Comparison of ENCODE assay signal across 15 cellular contexts in the genomic region with DNA sequence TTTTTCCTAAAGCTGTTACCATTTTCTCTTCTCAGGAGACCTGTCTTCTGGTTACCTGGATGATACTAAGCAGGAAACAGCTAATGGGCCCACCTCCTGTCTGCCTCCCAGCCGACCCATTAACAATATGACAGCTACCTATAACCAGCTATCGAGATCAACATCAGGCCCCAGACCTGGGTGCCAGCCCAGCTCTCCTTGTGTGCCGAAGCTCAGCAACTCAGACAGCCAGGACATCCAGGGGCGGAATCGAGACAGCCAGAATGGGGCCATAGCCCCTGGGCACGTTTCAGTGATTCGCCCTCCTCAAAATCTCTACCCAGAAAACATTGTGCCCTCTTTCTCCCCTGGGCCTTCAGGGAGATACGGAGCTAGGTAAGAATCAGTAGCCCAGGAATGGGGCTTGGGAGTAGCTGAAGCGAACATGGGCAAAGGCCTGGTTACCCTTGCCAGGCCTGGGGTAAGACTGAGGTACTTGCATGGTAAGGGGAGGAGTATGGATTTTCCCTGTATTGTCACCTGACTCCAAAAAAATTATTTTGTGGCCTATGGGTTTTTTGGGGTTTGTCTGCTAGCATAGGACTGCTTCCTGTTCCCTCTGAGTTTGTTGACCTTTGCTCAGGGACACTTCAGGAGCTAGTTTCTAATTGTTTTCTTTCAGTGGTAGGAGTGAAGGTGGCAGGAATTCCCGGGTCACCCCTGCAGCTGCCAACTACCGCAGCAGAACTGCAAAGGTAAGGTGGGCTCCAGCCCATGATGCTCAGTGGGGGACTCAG. TPM values are rescaled to one million over a fixed set of nuclear protein-coding genes. Genes with fewer than 3 reads are reported as not detected.
DNase-seq lines count a peak whose midpoint lies in the region; ATAC-seq and TF ChIP-seq lines count a peak whose summit lies in the region.
"Had no signal": no experiment of that assay in that cellular context is flagged by ENCODE, and none has a peak within 500 bp of the region (broad histone marks: within the 10 kb centered on the region; RNA-seq: fewer than 3 reads in every experiment).

No MANE protein-coding gene starts in this region.

- peaks cover 78% of the 10 kb centered on the region for H3K36me3 ChIP-seq in lower lobe of right lung

- CTCF ChIA-PET in activated CD8-positive, alpha-beta memory T cell treated with anti-CD3 and anti-CD28 coated beads, Interleukin-2, amount 10 ng/mL, durations not matched to agents 7 days and 5 days (lab: Charles Lee) = interaction anchor here (1.5 kb wide), 1 partner anchor 18 kb away, joined by 6 read pairs; no protein-coding TSS in a partner anchor

- no peaks in the 10 kb centered on the region for H3K4me1 Mint-ChIP-seq in activated CD8-positive, alpha-beta memory T cell treated with anti-CD3 and anti-CD28 coated beads, Interleukin-2, amount 10 ng/mL, durations not matched to agents 7 days and 5 days
- H3K4me1 Mint-ChIP-seq in stimulated activated naive CD8-positive, alpha-beta T cell treated with anti-CD3 and anti-CD28 coated beads, Interleukin-15, amount 100 ng/mL, for 72 hours = peaks cover 10% of the 10 kb centered on the region
- H3K4me1 Mint-ChIP-seq in T-helper 2 cell treated with Interferon-gamma antibody and Interleukin-4, amounts not matched to agents 5 μg/mL and 100 μg/mL, for 36 hours (ENCODE audit: low read depth) = no peaks in the 10 kb centered on the region
- H3K4me1 Mint-ChIP-seq: WTC11 had no signal

- H3K27ac Mint-ChIP-seq in activated CD8-positive, alpha-beta memory T cell treated with anti-CD3 and anti-CD28 coated beads, Interleukin-2, amount 10 ng/mL, durations not matched to agents 7 days and 5 days = no peak overlapping the region
- peak overlapping the region; percentile 83 to 90 for H3K27ac Mint-ChIP-seq in stimulated activated naive CD8-positive, alpha-beta T cell treated with anti-CD3 and anti-CD28 coated beads, Interleukin-15, amount 100 ng/mL, for 72 hours
- no peak overlapping the region for H3K27ac Mint-ChIP-seq in T-helper 2 cell treated with Interferon-gamma antibody and Interleukin-4, amounts not matched to agents 5 μg/mL and 100 μg/mL, for 36 hours
- H3K27ac Mint-ChIP-seq: WTC11 had no signal

- peak; percentile 55 for DNase-seq in activated effector memory CD4-positive, alpha-beta T cell treated with anti-CD3 and anti-CD28 coated beads, Interleukin-2, amount 50 U/mL, for 16 hours
- no peak for DNase-seq in activated effector memory CD4-positive, alpha-beta T cell treated with Interleukin-2 at 50 U/mL for 16 hours
- DNase-seq in activated CD8-positive, alpha-beta memory T cell treated with anti-CD3 and anti-CD28 coated beads, Interleukin-2, amount 10 ng/mL, durations not matched to agents 7 days and 5 days = peak; percentile 27
- DNase-seq in lower lobe of right lung (no peak), NCI-H82 treated with DMSO at 0.1 percent for 48 hours (lab: John Stamatoyannopoulos, UW; ENCODE audit: unreplicated experiment) (no peak), NCI-H748 treated with DMSO at 0.1 percent for 48 hours (lab: John Stamatoyannopoulos, UW) (no peak)
- no peak for DNase-seq in stimulated activated naive CD8-positive, alpha-beta T cell treated with anti-CD3 and anti-CD28 coated beads, Interleukin-15, amount 100 ng/mL, for 72 hours
- no peak for DNase-seq in T-helper 2 cell treated with Interferon-gamma antibody and Interleukin-4, amounts not matched to agents 5 μg/mL and 100 μg/mL, for 36 hours (ENCODE audit: low spot score)
- DNase-seq: activated T-cell treated with anti-CD3 and anti-CD28 coated beads, Interleukin-2, amount 50 U/mL, for 4 hours; GOT3; NCI-H1417; RPMI8226 had no signal

- H3K4me3 Mint-ChIP-seq in activated CD8-positive, alpha-beta memory T cell treated with anti-CD3 and anti-CD28 coated beads, Interleukin-2, amount 10 ng/mL, durations not matched to agents 7 days and 5 days = no peak overlapping the region
- no peak overlapping the region for H3K4me3 Mint-ChIP-seq in stimulated activated naive CD8-positive, alpha-beta T cell treated with anti-CD3 and anti-CD28 coated beads, Interleukin-15, amount 100 ng/mL, for 72 hours
- H3K4me3 Mint-ChIP-seq in T-helper 2 cell treated with Interferon-gamma antibody and Interleukin-4, amounts not matched to agents 5 μg/mL and 100 μg/mL, for 36 hours = no peak overlapping the region
- H3K4me3 Mint-ChIP-seq: activated T-cell treated with anti-CD3 and anti-CD28 coated beads, Interleukin-2, amount 50 U/mL, for 4 hours; WTC11 had no signal

- no peaks in the 10 kb centered on the region for H3K9me3 ChIP-seq in lower lobe of right lung

- H3K27ac ChIP-seq in lower lobe of right lung = peak overlapping the region; percentile 24
- H3K27ac ChIP-seq: coronary artery had no signal

- H3K9me3 Mint-ChIP-seq in activated CD8-positive, alpha-beta memory T cell treated with anti-CD3 and anti-CD28 coated beads, Interleukin-2, amount 10 ng/mL, durations not matched to agents 7 days and 5 days (ENCODE audit: low read depth) = no peaks in the 10 kb centered on the region
- H3K9me3 Mint-ChIP-seq in stimulated activated naive CD8-positive, alpha-beta T cell treated with anti-CD3 and anti-CD28 coated beads, Interleukin-15, amount 100 ng/mL, for 72 hours = peaks cover 10 to 13% of the 10 kb centered on the region in 2 donors
- H3K9me3 Mint-ChIP-seq in T-helper 2 cell treated with Interferon-gamma antibody and Interleukin-4, amounts not matched to agents 5 μg/mL and 100 μg/mL, for 36 hours = peaks cover 7% of the 10 kb centered on the region

- no peaks in the 10 kb centered on the region for H3K27me3 Mint-ChIP-seq in activated CD8-positive, alpha-beta memory T cell treated with anti-CD3 and anti-CD28 coated beads, Interleukin-2, amount 10 ng/mL, durations not matched to agents 7 days and 5 days
- no peaks in the 10 kb centered on the region for H3K27me3 Mint-ChIP-seq in stimulated activated naive CD8-positive, alpha-beta T cell treated with anti-CD3 and anti-CD28 coated beads, Interleukin-15, amount 100 ng/mL, for 72 hours
- no peaks in the 10 kb centered on the region for H3K27me3 Mint-ChIP-seq in T-helper 2 cell treated with Interferon-gamma antibody and Interleukin-4, amounts not matched to agents 5 μg/mL and 100 μg/mL, for 36 hours (ENCODE audit: low read depth)

- no peak for ATAC-seq in activated CD8-positive, alpha-beta memory T cell treated with anti-CD3 and anti-CD28 coated beads, Interleukin-2, amount 10 ng/mL, durations not matched to agents 7 days and 5 days
- ATAC-seq in lower lobe of right lung = no peak
- ATAC-seq in stimulated activated naive CD8-positive, alpha-beta T cell treated with anti-CD3 and anti-CD28 coated beads, Interleukin-15, amount 100 ng/mL, for 72 hours = peak; percentile 42
- ATAC-seq: activated T-cell treated with anti-CD3 and anti-CD28 coated beads, Interleukin-2, amount 50 U/mL, for 4 hours; WTC11 had no signal

- H3K4me1 ChIP-seq in lower lobe of right lung = no peaks in the 10 kb centered on the region

- intact Hi-C loops in lower lobe of right lung (cut with DNase I) = no loop called here

- peaks cover 68% of the 10 kb centered on the region for H3K36me3 Mint-ChIP-seq in activated CD8-positive, alpha-beta memory T cell treated with anti-CD3 and anti-CD28 coated beads, Interleukin-2, amount 10 ng/mL, durations not matched to agents 7 days and 5 days
- peaks cover 69% of the 10 kb centered on the region for H3K36me3 Mint-ChIP-seq in T-helper 2 cell treated with Interferon-gamma antibody and Interleukin-4, amounts not matched to agents 5 μg/mL and 100 μg/mL, for 36 hours (ENCODE audit: low read depth)

- no peak for TF ChIP-seq CTCF in lower lobe of right lung (IDR thresholded peaks at IDR 0.05)

- no peak overlapping the region for H3K4me3 ChIP-seq in lower lobe of right lung
- H3K4me3 ChIP-seq: coronary artery, lung had no signal

- H3K27me3 ChIP-seq in lower lobe of right lung (ENCODE audit: low read depth) = no peaks in the 10 kb centered on the region

RNA-seq across cellular contexts. Expression of a gene that starts 26.6 kb away (rescaled TPM):
- total RNA-seq in activated CD8-positive, alpha-beta memory T cell treated with anti-CD3 and anti-CD28 coated beads, Interleukin-2, amount 10 ng/mL, durations not matched to agents 7 days and 5 days = 10 to 100 TPM; 52.1 to 56.8 TPM
- total RNA-seq in lower lobe of right lung = 42.5 TPM

RNA-seq across cellular contexts. Expression of a gene that starts 43.4 kb away (rescaled TPM):
- total RNA-seq in activated CD8-positive, alpha-beta memory T cell treated with anti-CD3 and anti-CD28 coated beads, Interleukin-2, amount 10 ng/mL, durations not matched to agents 7 days and 5 days = 10 to 100 TPM; 30.2 to 32.1 TPM
- 24.7 TPM for total RNA-seq in lower lobe of right lung

Comparison
In these comparisons a context has a peak if more than half of its experiments do, and no peak if none do; other contexts are left out.
1. DNase-seq: peak in activated effector memory CD4-positive, alpha-beta T cell treated with anti-CD3 and anti-CD28 coated beads, Interleukin-2, amount 50 U/mL, for 16 hours (single experiment) and activated CD8-positive, alpha-beta memory T cell treated with anti-CD3 and anti-CD28 coated beads, Interleukin-2, amount 10 ng/mL, durations not matched to agents 7 days and 5 days (single experiment); none in activated effector memory CD4-positive, alpha-beta T cell treated with Interleukin-2 at 50 U/mL for 16 hours (single experiment), lower lobe of right lung (single experiment), stimulated activated naive CD8-positive, alpha-beta T cell treated with anti-CD3 and anti-CD28 coated beads, Interleukin-15, amount 100 ng/mL, for 72 hours (0 of 2), NCI-H82 treated with DMSO at 0.1 percent for 48 hours (single experiment), T-helper 2 cell treated with Interferon-gamma antibody and Interleukin-4, amounts not matched to agents 5 μg/mL and 100 μg/mL, for 36 hours (single experiment) and NCI-H748 treated with DMSO at 0.1 percent for 48 hours (single experiment).
2. H3K27ac Mint-ChIP-seq: peak in stimulated activated naive CD8-positive, alpha-beta T cell treated with anti-CD3 and anti-CD28 coated beads, Interleukin-15, amount 100 ng/mL, for 72 hours (2 of 2); none in activated CD8-positive, alpha-beta memory T cell treated with anti-CD3 and anti-CD28 coated beads, Interleukin-2, amount 10 ng/mL, durations not matched to agents 7 days and 5 days (single experiment) and T-helper 2 cell treated with Interferon-gamma antibody and Interleukin-4, amounts not matched to agents 5 μg/mL and 100 μg/mL, for 36 hours (single experiment).